ENCODE assay signal across 8 cellular contexts in the genomic region with DNA sequence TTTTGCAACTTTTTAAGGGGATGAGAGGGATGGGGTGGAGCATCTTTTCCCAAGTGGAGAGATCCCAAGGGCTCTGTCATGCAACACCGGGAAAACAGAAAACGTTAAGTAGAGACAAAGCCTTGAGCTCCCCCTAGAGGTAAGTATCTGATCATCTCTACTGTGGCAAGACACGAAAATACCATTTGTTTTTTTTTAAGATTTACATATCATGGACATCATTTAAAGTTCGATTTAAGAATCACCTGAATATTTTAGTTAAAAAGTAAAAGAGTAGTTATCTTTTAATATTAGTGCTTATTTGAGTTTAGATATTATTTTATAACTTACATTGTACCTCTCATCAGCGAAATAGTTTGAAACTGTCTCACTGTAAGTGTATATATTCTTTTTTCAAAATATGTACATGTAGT.
DNase-seq lines count a peak whose midpoint lies in the region; ATAC-seq and TF ChIP-seq lines count a peak whose summit lies in the region.

No MANE protein-coding gene starts in this region.

- no peaks in the 10 kb centered on the region for H3K9me3 Mint-ChIP-seq in type B pancreatic cell

- H3K27me3 Mint-ChIP-seq in type B pancreatic cell = no peaks in the 10 kb centered on the region

- TF ChIP-seq CTCF in GM10266 (IDR thresholded peaks at IDR 0.05; ENCODE audit: control insufficient read depth, insufficient read depth, low read depth, missing control alignments) (peak; percentile 63), type B pancreatic cell (conservative IDR thresholded peaks at IDR 0.05) (peak; percentile 89)

- peak; percentile 61 for DNase-seq in A172 (ENCODE audit: low spot score)
- peak; percentile 70 for DNase-seq in GM10266 (ENCODE audit: extremely low spot score)
- DNase-seq in NCI-H82 treated with DMSO at 0.1 percent for 48 hours (lab: John Stamatoyannopoulos, UW; ENCODE audit: unreplicated experiment) = peak; percentile 19
- peak; percentile 51 for DNase-seq in cerebellar cortex (ENCODE audit: low spot score)
- DNase-seq in left colon = no peak
- DNase-seq in type B pancreatic cell (ENCODE audit: extremely low spot score, unreplicated experiment) = no peak

- ATAC-seq in HG03439 (IDR thresholded peaks at IDR 0.05; ENCODE audit: unreplicated experiment) = peak; percentile 54
- ATAC-seq in left colon = peak; percentile 76
- ATAC-seq in HG03378 (IDR thresholded peaks at IDR 0.05; ENCODE audit: unreplicated experiment) = no peak

- H3K36me3 Mint-ChIP-seq in type B pancreatic cell = no peaks in the 10 kb centered on the region

- no peaks in the 10 kb centered on the region for H3K4me1 Mint-ChIP-seq in type B pancreatic cell (ENCODE audit: unreplicated experiment)

- no peak overlapping the region for H3K27ac Mint-ChIP-seq in type B pancreatic cell

- intact Hi-C loops in left colon (cut with DNase I, micrococcal nuclease) = no loop called here

- H3K4me3 Mint-ChIP-seq in type B pancreatic cell = no peak overlapping the region

Comparison
In these comparisons a context has a peak if more than half of its experiments do, and no peak if none do; other contexts are left out.
1. DNase-seq: peak in A172 (single experiment), GM10266 (single experiment), NCI-H82 treated with DMSO at 0.1 percent for 48 hours (single experiment) and cerebellar cortex (single experiment); none in left colon (0 of 2) and type B pancreatic cell (single experiment).